8 cellular contexts compared by ENCODE assay signal in the genomic region with DNA sequence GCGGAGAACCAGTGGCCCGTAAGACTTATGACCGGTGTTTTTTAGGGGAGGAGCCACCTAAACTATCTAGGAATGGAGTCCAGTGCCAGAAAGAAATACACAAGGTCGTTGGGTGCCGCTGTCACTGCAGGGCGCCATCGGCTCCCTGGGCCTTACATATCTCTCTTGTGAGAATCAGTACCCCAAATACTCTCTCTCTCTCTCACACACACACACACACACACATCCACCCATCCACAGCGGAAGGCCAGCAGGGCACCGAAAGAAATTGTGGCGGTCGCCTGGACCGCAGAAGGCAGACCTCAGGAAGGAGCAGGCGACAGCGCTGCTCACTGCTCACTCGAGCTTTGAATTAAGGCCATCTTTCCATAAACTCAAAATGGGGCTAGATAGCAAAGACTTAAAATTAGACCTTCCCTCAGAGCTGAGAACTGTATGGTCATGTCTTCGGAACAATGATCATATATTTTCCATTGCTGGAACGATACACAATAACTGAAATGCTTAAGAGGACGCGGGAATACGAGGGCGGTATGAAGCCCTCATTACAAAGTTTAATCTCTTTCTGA.
DNase-seq lines count a peak whose midpoint lies in the region; ATAC-seq lines count a peak whose summit lies in the region.

No MANE protein-coding gene starts in this region.

- ATAC-seq in GM19395 (IDR thresholded peaks at IDR 0.05; ENCODE audit: unreplicated experiment) (peak; percentile 70), HG03108 (IDR thresholded peaks at IDR 0.05; ENCODE audit: unreplicated experiment) (peak; percentile 72)

- peak; percentile 23 for DNase-seq in central memory CD4-positive, alpha-beta T cell
- peak; percentile 81 for DNase-seq in retina
- no peak for DNase-seq in activated effector memory CD4-positive, alpha-beta T cell treated with anti-CD3 and anti-CD28 coated beads, Interleukin-2, amount 50 U/mL, for 16 hours
- no peak for DNase-seq in cortex of kidney (lab: John Stamatoyannopoulos, UW)
- DNase-seq in DMS 273 (lab: John Stamatoyannopoulos, UW; ENCODE audit: unreplicated experiment) = no peak
- DNase-seq in NCI-H446 (lab: John Stamatoyannopoulos, UW) = no peak

Comparison
In these comparisons a context has a peak if more than half of its experiments do, and no peak if none do; other contexts are left out.
1. DNase-seq: peak in central memory CD4-positive, alpha-beta T cell (single experiment) and retina (single experiment); none in activated effector memory CD4-positive, alpha-beta T cell treated with anti-CD3 and anti-CD28 coated beads, Interleukin-2, amount 50 U/mL, for 16 hours (single experiment), cortex of kidney (single experiment), DMS 273 (single experiment) and NCI-H446 (0 of 2).